Comparison of ENCODE assay signal across 1 cellular context in the genomic region with DNA sequence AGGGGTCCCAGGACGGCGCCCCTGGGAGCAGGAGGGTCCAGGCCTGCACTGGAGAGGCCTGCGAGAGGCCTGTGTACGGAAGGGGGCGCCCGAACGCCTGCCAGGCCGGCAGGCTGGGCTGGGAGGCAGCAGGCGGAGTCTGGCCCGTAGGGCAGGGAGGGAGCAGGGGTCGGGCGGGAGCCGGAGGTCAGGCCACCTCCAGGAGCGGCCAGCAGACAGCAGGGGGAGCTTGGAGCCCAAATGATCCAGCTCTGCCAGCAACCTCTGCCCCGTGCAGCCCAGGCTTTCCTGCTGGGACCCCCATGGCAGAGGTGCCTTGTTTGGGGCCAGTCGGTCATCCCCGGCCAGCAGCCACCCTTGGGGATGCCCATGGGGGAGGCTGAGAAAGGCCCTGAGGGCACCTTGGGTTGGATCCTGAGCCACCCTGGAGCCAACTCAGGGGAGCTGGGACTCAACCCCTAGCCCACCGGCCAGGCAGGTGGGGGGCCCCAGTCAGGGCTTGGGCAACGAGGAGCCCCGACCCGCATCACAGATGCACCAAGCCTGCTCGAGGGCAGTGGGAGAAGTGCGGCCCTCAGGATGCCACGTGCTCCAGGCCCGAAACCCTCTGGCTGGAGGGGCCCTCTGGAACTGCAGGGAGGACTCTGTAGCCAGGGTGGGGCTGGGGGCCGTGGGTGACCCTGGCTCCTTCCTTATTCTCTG.
TF ChIP-seq lines count a peak whose summit lies in the region.

No MANE protein-coding gene starts in this region.

TF ChIP-seq in HepG2, 621 proteins besides CTCF, POLR2A, EP300 and RAD21 (continued from another document and continues in another):
- TF ChIP-seq, protein P1, sequence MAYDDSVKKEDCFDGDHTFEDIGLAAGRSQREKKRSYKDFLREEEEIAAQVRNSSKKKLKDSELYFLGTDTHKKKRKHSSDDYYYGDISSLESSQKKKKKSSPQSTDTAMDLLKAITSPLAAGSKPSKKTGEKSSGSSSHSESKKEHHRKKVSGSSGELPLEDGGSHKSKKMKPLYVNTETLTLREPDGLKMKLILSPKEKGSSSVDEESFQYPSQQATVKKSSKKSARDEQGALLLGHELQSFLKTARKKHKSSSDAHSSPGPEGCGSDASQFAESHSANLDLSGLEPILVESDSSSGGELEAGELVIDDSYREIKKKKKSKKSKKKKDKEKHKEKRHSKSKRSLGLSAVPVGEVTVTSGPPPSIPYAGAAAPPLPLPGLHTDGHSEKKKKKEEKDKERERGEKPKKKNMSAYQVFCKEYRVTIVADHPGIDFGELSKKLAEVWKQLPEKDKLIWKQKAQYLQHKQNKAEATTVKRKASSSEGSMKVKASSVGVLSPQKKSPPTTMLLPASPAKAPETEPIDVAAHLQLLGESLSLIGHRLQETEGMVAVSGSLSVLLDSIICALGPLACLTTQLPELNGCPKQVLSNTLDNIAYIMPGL (CRISPR knock-in tag; IDR thresholded peaks at IDR 0.05; ENCODE audit: borderline replicate concordance in 1 of 2, low read depth in 1 of 2) = peak; percentile 91 to 95
- TF ChIP-seq SAFB2 (CRISPR knock-in tag; IDR thresholded peaks at IDR 0.05; ENCODE audit: borderline replicate concordance, low read depth) (no peak), HNF4A (CRISPR knock-in tag; IDR thresholded peaks at IDR 0.05) (peak; percentile 68), HDAC6 (IDR thresholded peaks at IDR 0.05; ENCODE audit: low read depth, low read length) (no peak), GLI4 (CRISPR knock-in tag; IDR thresholded peaks at IDR 0.05; ENCODE audit: borderline replicate concordance) (peak; percentile 89; the same call in 1 of the 2 replicates), TCF7L2 (IDR thresholded peaks at IDR 0.05; ENCODE audit: low read depth, low read length) (no peak), ZNF780A (CRISPR knock-in tag; IDR thresholded peaks at IDR 0.05) (no peak), FOXP1 (IDR thresholded peaks at IDR 0.05) (no peak), FOXP1 (CRISPR knock-in tag; IDR thresholded peaks at IDR 0.05) (no peak), ZNF263 (CRISPR knock-in tag; IDR thresholded peaks at IDR 0.05) (peak; percentile 69; the same call in 1 of the 2 replicates), BRD4 (CRISPR knock-in tag; IDR thresholded peaks at IDR 0.05) (no peak; the same call in 1 of the 2 replicates), ZFP36 (IDR thresholded peaks at IDR 0.05; ENCODE audit: borderline replicate concordance, low read depth, low read length, partially characterized antibody) (no peak), ZNF10 (CRISPR knock-in tag; IDR thresholded peaks at IDR 0.05; ENCODE audit: borderline replicate concordance, low read depth) (no peak), HIVEP1 (CRISPR knock-in tag; IDR thresholded peaks at IDR 0.05) (no peak), HNRNPH1 (optimal IDR thresholded peaks at IDR 0.05; ENCODE audit: low read depth, low read length) (no peak), SP2 (CRISPR knock-in tag; IDR thresholded peaks at IDR 0.05) (no peak), ZNF879 (CRISPR knock-in tag; IDR thresholded peaks at IDR 0.05) (no peak), ZNF558 (CRISPR knock-in tag; IDR thresholded peaks at IDR 0.05; ENCODE audit: borderline replicate concordance) (0 out of 2 replicates have a peak, but pooled peaks have one; percentile 16), ATF7-NPFF (CRISPR knock-in tag; IDR thresholded peaks at IDR 0.05; ENCODE audit: low read depth) (no peak), KAT7 (CRISPR knock-in tag; IDR thresholded peaks at IDR 0.05; ENCODE audit: borderline replicate concordance) (peak; percentile 76; the same call in 1 of the 2 replicates), PLRG1 (conservative IDR thresholded peaks at IDR 0.05) (no peak), CBFB (CRISPR knock-in tag; IDR thresholded peaks at IDR 0.05) (peak; percentile 46; the same call in 1 of the 2 replicates), MAFK (conservative IDR thresholded peaks at IDR 0.05 in 1 of 2, IDR thresholded peaks at IDR 0.05 in 1 of 2; ENCODE audit: low read length in 2 of 2) (no peak), SRF (IDR thresholded peaks at IDR 0.05; ENCODE audit: low read depth, low read length) (no peak), ZNF772 (CRISPR knock-in tag; IDR thresholded peaks at IDR 0.05) (peak; percentile 89), ZMAT3 (CRISPR knock-in tag; conservative IDR thresholded peaks at IDR 0.05) (0 out of 2 replicates have a peak, but pooled peaks have one; percentile 38), KMT2B (CRISPR knock-in tag; IDR thresholded peaks at IDR 0.05) (0 out of 2 replicates have a peak, but pooled peaks have one; percentile 24), ZNF720 (CRISPR knock-in tag; IDR thresholded peaks at IDR 0.05) (no peak)
- TF ChIP-seq, protein P2, sequence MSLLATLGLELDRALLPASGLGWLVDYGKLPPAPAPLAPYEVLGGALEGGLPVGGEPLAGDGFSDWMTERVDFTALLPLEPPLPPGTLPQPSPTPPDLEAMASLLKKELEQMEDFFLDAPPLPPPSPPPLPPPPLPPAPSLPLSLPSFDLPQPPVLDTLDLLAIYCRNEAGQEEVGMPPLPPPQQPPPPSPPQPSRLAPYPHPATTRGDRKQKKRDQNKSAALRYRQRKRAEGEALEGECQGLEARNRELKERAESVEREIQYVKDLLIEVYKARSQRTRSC (CRISPR knock-in tag; IDR thresholded peaks at IDR 0.05; ENCODE audit: low read depth) = no peak
- TF ChIP-seq, protein P3, sequence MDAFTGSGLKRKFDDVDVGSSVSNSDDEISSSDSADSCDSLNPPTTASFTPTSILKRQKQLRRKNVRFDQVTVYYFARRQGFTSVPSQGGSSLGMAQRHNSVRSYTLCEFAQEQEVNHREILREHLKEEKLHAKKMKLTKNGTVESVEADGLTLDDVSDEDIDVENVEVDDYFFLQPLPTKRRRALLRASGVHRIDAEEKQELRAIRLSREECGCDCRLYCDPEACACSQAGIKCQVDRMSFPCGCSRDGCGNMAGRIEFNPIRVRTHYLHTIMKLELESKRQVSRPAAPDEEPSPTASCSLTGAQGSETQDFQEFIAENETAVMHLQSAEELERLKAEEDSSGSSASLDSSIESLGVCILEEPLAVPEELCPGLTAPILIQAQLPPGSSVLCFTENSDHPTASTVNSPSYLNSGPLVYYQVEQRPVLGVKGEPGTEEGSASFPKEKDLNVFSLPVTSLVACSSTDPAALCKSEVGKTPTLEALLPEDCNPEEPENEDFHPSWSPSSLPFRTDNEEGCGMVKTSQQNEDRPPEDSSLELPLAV (CRISPR knock-in tag; conservative IDR thresholded peaks at IDR 0.05; ENCODE audit: low read depth) = no peak
- TF ChIP-seq, protein P4, sequence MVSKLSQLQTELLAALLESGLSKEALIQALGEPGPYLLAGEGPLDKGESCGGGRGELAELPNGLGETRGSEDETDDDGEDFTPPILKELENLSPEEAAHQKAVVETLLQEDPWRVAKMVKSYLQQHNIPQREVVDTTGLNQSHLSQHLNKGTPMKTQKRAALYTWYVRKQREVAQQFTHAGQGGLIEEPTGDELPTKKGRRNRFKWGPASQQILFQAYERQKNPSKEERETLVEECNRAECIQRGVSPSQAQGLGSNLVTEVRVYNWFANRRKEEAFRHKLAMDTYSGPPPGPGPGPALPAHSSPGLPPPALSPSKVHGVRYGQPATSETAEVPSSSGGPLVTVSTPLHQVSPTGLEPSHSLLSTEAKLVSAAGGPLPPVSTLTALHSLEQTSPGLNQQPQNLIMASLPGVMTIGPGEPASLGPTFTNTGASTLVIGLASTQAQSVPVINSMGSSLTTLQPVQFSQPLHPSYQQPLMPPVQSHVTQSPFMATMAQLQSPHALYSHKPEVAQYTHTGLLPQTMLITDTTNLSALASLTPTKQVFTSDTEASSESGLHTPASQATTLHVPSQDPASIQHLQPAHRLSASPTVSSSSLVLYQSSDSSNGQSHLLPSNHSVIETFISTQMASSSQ (IDR thresholded peaks at IDR 0.05; ENCODE audit: low read depth) = no peak
- TF ChIP-seq, protein P4 (CRISPR knock-in tag; IDR thresholded peaks at IDR 0.05; ENCODE audit: borderline replicate concordance) = peak; percentile 76; the same call in 1 of the 2 replicates
- TF ChIP-seq, protein P5, sequence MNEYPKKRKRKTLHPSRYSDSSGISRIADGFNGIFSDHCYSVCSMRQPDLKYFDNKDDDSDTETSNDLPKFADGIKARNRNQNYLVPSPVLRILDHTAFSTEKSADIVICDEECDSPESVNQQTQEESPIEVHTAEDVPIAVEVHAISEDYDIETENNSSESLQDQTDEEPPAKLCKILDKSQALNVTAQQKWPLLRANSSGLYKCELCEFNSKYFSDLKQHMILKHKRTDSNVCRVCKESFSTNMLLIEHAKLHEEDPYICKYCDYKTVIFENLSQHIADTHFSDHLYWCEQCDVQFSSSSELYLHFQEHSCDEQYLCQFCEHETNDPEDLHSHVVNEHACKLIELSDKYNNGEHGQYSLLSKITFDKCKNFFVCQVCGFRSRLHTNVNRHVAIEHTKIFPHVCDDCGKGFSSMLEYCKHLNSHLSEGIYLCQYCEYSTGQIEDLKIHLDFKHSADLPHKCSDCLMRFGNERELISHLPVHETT (CRISPR knock-in tag; conservative IDR thresholded peaks at IDR 0.05) = no peak
- TF ChIP-seq, protein P6, sequence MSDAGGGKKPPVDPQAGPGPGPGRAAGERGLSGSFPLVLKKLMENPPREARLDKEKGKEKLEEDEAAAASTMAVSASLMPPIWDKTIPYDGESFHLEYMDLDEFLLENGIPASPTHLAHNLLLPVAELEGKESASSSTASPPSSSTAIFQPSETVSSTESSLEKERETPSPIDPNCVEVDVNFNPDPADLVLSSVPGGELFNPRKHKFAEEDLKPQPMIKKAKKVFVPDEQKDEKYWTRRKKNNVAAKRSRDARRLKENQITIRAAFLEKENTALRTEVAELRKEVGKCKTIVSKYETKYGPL (CRISPR knock-in tag; IDR thresholded peaks at IDR 0.05) = no peak
- TF ChIP-seq, protein P7, sequence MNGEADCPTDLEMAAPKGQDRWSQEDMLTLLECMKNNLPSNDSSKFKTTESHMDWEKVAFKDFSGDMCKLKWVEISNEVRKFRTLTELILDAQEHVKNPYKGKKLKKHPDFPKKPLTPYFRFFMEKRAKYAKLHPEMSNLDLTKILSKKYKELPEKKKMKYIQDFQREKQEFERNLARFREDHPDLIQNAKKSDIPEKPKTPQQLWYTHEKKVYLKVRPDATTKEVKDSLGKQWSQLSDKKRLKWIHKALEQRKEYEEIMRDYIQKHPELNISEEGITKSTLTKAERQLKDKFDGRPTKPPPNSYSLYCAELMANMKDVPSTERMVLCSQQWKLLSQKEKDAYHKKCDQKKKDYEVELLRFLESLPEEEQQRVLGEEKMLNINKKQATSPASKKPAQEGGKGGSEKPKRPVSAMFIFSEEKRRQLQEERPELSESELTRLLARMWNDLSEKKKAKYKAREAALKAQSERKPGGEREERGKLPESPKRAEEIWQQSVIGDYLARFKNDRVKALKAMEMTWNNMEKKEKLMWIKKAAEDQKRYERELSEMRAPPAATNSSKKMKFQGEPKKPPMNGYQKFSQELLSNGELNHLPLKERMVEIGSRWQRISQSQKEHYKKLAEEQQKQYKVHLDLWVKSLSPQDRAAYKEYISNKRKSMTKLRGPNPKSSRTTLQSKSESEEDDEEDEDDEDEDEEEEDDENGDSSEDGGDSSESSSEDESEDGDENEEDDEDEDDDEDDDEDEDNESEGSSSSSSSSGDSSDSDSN (CRISPR knock-in tag; IDR thresholded peaks at IDR 0.05) = peak; percentile 78
- TF ChIP-seq, protein P8, sequence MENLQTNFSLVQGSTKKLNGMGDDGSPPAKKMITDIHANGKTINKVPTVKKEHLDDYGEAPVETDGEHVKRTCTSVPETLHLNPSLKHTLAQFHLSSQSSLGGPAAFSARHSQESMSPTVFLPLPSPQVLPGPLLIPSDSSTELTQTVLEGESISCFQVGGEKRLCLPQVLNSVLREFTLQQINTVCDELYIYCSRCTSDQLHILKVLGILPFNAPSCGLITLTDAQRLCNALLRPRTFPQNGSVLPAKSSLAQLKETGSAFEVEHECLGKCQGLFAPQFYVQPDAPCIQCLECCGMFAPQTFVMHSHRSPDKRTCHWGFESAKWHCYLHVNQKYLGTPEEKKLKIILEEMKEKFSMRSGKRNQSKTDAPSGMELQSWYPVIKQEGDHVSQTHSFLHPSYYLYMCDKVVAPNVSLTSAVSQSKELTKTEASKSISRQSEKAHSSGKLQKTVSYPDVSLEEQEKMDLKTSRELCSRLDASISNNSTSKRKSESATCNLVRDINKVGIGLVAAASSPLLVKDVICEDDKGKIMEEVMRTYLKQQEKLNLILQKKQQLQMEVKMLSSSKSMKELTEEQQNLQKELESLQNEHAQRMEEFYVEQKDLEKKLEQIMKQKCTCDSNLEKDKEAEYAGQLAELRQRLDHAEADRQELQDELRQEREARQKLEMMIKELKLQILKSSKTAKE (CRISPR knock-in tag; IDR thresholded peaks at IDR 0.05; ENCODE audit: borderline replicate concordance) = no peak
- TF ChIP-seq, protein P9, sequence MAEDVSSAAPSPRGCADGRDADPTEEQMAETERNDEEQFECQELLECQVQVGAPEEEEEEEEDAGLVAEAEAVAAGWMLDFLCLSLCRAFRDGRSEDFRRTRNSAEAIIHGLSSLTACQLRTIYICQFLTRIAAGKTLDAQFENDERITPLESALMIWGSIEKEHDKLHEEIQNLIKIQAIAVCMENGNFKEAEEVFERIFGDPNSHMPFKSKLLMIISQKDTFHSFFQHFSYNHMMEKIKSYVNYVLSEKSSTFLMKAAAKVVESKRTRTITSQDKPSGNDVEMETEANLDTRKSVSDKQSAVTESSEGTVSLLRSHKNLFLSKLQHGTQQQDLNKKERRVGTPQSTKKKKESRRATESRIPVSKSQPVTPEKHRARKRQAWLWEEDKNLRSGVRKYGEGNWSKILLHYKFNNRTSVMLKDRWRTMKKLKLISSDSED (CRISPR knock-in tag; IDR thresholded peaks at IDR 0.05) = no peak
- TF ChIP-seq, protein P10, sequence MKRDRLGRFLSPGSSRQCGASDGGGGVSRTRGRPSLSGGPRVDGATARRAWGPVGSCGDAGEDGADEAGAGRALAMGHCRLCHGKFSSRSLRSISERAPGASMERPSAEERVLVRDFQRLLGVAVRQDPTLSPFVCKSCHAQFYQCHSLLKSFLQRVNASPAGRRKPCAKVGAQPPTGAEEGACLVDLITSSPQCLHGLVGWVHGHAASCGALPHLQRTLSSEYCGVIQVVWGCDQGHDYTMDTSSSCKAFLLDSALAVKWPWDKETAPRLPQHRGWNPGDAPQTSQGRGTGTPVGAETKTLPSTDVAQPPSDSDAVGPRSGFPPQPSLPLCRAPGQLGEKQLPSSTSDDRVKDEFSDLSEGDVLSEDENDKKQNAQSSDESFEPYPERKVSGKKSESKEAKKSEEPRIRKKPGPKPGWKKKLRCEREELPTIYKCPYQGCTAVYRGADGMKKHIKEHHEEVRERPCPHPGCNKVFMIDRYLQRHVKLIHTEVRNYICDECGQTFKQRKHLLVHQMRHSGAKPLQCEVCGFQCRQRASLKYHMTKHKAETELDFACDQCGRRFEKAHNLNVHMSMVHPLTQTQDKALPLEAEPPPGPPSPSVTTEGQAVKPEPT (CRISPR knock-in tag; IDR thresholded peaks at IDR 0.05; ENCODE audit: low read depth) = no peak
